In the genomic region with DNA sequence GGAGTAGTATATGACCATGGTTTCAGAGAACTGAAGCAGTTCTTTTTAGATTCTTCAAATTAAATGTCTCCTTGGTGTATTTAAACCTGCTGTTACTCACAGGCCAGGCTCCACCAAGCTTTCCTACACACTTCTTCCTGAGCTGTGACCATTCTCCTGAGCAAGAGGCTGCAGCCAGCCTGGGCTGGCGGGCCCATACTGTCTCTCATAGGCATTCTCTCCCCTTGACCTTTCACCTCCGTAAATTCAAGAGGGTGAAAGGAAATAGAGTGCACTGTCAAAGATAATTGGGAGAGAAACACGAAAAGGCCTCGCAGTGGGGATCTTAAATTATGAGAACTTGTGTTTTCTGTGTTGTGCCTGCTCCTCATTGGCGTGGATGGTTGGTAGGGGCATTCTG, we compare ENCODE assay signal across 10 cellular contexts. TPM values are rescaled to one million over a fixed set of nuclear protein-coding genes. Genes with fewer than 3 reads are reported as not detected.
DNase-seq lines count a peak whose midpoint lies in the region; ATAC-seq and TF ChIP-seq lines count a peak whose summit lies in the region.
"Had no signal": no experiment of that assay in that cellular context is flagged by ENCODE, and none has a peak within 500 bp of the region (broad histone marks: within the 10 kb centered on the region; RNA-seq: fewer than 3 reads in every experiment).

No MANE protein-coding gene starts in this region.

- BruUV-seq in Panc1 (replicated peaks; lab: Mats Ljungman, UMichigan) = no TSS peak

- H3K36me3 ChIP-seq in CD8-positive, alpha-beta T cell (ENCODE audit: insufficient read depth, low read length) = no peaks in the 10 kb centered on the region
- H3K36me3 ChIP-seq in Panc1 (ENCODE audit: control insufficient read depth, insufficient read depth, low read length) = peaks cover 7% of the 10 kb centered on the region; the same call in 1 of the 2 replicates
- H3K36me3 ChIP-seq in osteoblast (ENCODE audit: insufficient read depth, low read length) = peaks cover 24% of the 10 kb centered on the region

- no peak for DNase-seq in CD8-positive, alpha-beta T cell
- DNase-seq in Panc1 (ENCODE audit: low read depth, low spot score) (no peak), epithelial cell of prostate (ENCODE audit: low read depth, low spot score) (no peak), osteoblast (ENCODE audit: insufficient read length, low spot score, missing footprints) (peak; percentile 30), NCI-H2171 treated with DMSO at 0.1 percent for 48 hours (lab: John Stamatoyannopoulos, UW) (no peak), GM19240 (ENCODE audit: insufficient read length, low spot score) (no peak)
- DNase-seq: activated effector memory CD4-positive, alpha-beta T cell treated with Interleukin-2 at 50 U/mL for 16 hours; stimulated activated CD4-positive, alpha-beta T cell treated with anti-CD3 and anti-CD28 coated beads, Interleukin-15, amount 100 ng/mL, for 24 hours had no signal

- POLR2A ChIA-PET in CD8-positive, alpha-beta T cell (lab: Charles Lee) = interaction anchor here (0.8 to 1.6 kb wide), 3 partner anchors 9 to 56 kb away, joined by 3 read pairs; no protein-coding TSS in a partner anchor
- POLR2A ChIA-PET in Panc1 (lab: Charles Lee) = no interaction called here

- H3K4me1 ChIP-seq in CD8-positive, alpha-beta T cell (ENCODE audit: insufficient read depth, low read length) = peaks cover 75% of the 10 kb centered on the region
- H3K4me1 ChIP-seq in Panc1 (ENCODE audit: control insufficient read depth, insufficient read depth, low read length) (peaks cover 64% of the 10 kb centered on the region), osteoblast (ENCODE audit: insufficient read depth, low read length) (peaks cover 62% of the 10 kb centered on the region)

- H3K27ac ChIP-seq in CD8-positive, alpha-beta T cell (ENCODE audit: low read depth, low read length) = no peak overlapping the region
- H3K27ac ChIP-seq in Panc1 (ENCODE audit: low read length) = peak overlapping the region; percentile 82
- peak overlapping the region; percentile 89 for H3K27ac ChIP-seq in epithelial cell of prostate
- H3K27ac ChIP-seq in osteoblast (ENCODE audit: low read depth, low read length) = peak overlapping the region; percentile 91

- CTCF ChIA-PET in CD8-positive, alpha-beta T cell (lab: Charles Lee) = interaction anchor here (0.6 kb wide), 1 partner anchor 604 kb away, joined by 3 read pairs; no protein-coding TSS in a partner anchor
- CTCF ChIA-PET in Panc1 (lab: Charles Lee) = no interaction called here

- H2AFZ ChIP-seq in osteoblast (ENCODE audit: low read length) = no peak overlapping the region

- no peak overlapping the region for H3K4me3 ChIP-seq in CD8-positive, alpha-beta T cell (ENCODE audit: low read depth, low read length)
- H3K4me3 ChIP-seq in Panc1 (ENCODE audit: low read depth in 2 of 2, low read length in 2 of 2) = peak overlapping the region; percentile 87 to 98
- peak overlapping the region; percentile 94 for H3K4me3 ChIP-seq in osteoblast (ENCODE audit: insufficient read depth, low read length)

- no peaks in the 10 kb centered on the region for H3K27me3 Mint-ChIP-seq in CD8-positive, alpha-beta T cell (ENCODE audit: low read depth)

- in situ Hi-C loops in Panc1 (cut with HindIII; ENCODE audit: low pct_unique_long_range_greater_than_20kb, low sequenced_read_pairs) = no loop called here

- intact Hi-C loops in CD8-positive, alpha-beta T cell (cut with DNase I, micrococcal nuclease) = loop anchor here (10.0 kb wide), 5 partner anchors 320 to 1980 kb away; a partner anchor contains a TSS
- intact Hi-C loops in Panc1 (cut with micrococcal nuclease; ENCODE audit: unreplicated experiment) = no loop called here

- H3K4me1 Mint-ChIP-seq in CD8-positive, alpha-beta T cell (ENCODE audit: low read depth) = peaks cover 71% of the 10 kb centered on the region

- H3K9me3 Mint-ChIP-seq in CD8-positive, alpha-beta T cell = no peaks in the 10 kb centered on the region

- peaks cover 37% of the 10 kb centered on the region for H3K36me3 Mint-ChIP-seq in CD8-positive, alpha-beta T cell

- peaks cover 94% of the 10 kb centered on the region for H3K79me2 ChIP-seq in osteoblast (ENCODE audit: insufficient read depth, low read length)

- no peak for TF ChIP-seq CTCF in CD8-positive, alpha-beta T cell (IDR thresholded peaks at IDR 0.05)
- TF ChIP-seq CTCF in Panc1 (IDR thresholded peaks at IDR 0.05) (no peak), osteoblast (IDR thresholded peaks at IDR 0.05; ENCODE audit: extremely low read depth, low read depth, low read length) (no peak)

- no peaks in the 10 kb centered on the region for H3K27me3 ChIP-seq in CD8-positive, alpha-beta T cell (ENCODE audit: insufficient read depth, low read length)
- H3K27me3 ChIP-seq in Panc1 (ENCODE audit: control insufficient read depth, insufficient read depth, low read length) = no peaks in the 10 kb centered on the region
- H3K27me3 ChIP-seq in osteoblast (ENCODE audit: insufficient read depth, low read length) = no peaks in the 10 kb centered on the region

- H3K9me3 ChIP-seq in CD8-positive, alpha-beta T cell (ENCODE audit: low read length) = no peaks in the 10 kb centered on the region
- H3K9me3 ChIP-seq in Panc1 (ENCODE audit: control insufficient read depth, insufficient read depth, low read depth, low read length) (no peaks in the 10 kb centered on the region), osteoblast (ENCODE audit: low read depth, low read length) (no peaks in the 10 kb centered on the region)

- peak overlapping the region; percentile 96 for H3K4me3 Mint-ChIP-seq in CD8-positive, alpha-beta T cell

- peak overlapping the region; percentile 100 for H3K4me2 ChIP-seq in osteoblast (ENCODE audit: insufficient read depth, low read length)

- H3K27ac Mint-ChIP-seq in CD8-positive, alpha-beta T cell = peak overlapping the region; percentile 97

- peaks cover 83% of the 10 kb centered on the region for H4K20me1 ChIP-seq in osteoblast (ENCODE audit: insufficient read depth, low read length)

- ATAC-seq in CD8-positive, alpha-beta T cell = no peak
- ATAC-seq in Panc1 (no peak), GM18511 (IDR thresholded peaks at IDR 0.05; ENCODE audit: unreplicated experiment) (no peak), GM19397 (IDR thresholded peaks at IDR 0.05; ENCODE audit: unreplicated experiment) (no peak)

RNA-seq across cellular contexts. Expression of a gene that starts 2.3 kb away (rescaled TPM):
- 100 to 1,000 TPM; 375 to 381 TPM for total RNA-seq in CD8-positive, alpha-beta T cell
- total RNA-seq in Panc1 (2021; ENCODE audit: unreplicated experiment) (321 TPM), osteoblast (231 and 248 TPM in 2 replicates)
- 556 TPM for polyA plus RNA-seq in Panc1 (2012; ENCODE audit: insufficient read length)

RNA-seq across cellular contexts. Expression of a gene that starts 18.3 kb away (rescaled TPM):
- total RNA-seq in CD8-positive, alpha-beta T cell = 10 to 100 TPM; 28.4 to 30.2 TPM
- total RNA-seq in Panc1 (2021; ENCODE audit: unreplicated experiment) = 24.9 TPM
- 28.1 TPM for polyA plus RNA-seq in Panc1 (2012; ENCODE audit: insufficient read length)
- 5.3 and 5.4 TPM in 2 replicates for total RNA-seq in osteoblast

RNA-seq across cellular contexts. Expression of a gene that starts 24.3 kb away (rescaled TPM):
- total RNA-seq in CD8-positive, alpha-beta T cell = 10 to 100 TPM; 90.2 to 90.7 TPM
- 53.0 TPM for total RNA-seq in Panc1 (2021; ENCODE audit: unreplicated experiment)
- 128 TPM for polyA plus RNA-seq in Panc1 (2012; ENCODE audit: insufficient read length)
- total RNA-seq in osteoblast = 34.5 and 51.4 TPM in 2 replicates

RNA-seq across cellular contexts. Expression of a gene that starts 55.3 kb away (rescaled TPM):
- total RNA-seq in CD8-positive, alpha-beta T cell = 100 to 1,000 TPM; 548 to 551 TPM
- total RNA-seq in Panc1 (2021; ENCODE audit: unreplicated experiment) (188 TPM), osteoblast (253 and 278 TPM in 2 replicates)
- 362 TPM for polyA plus RNA-seq in Panc1 (2012; ENCODE audit: insufficient read length)
